ENCODE assay signal across 10 cellular contexts in the genomic region with DNA sequence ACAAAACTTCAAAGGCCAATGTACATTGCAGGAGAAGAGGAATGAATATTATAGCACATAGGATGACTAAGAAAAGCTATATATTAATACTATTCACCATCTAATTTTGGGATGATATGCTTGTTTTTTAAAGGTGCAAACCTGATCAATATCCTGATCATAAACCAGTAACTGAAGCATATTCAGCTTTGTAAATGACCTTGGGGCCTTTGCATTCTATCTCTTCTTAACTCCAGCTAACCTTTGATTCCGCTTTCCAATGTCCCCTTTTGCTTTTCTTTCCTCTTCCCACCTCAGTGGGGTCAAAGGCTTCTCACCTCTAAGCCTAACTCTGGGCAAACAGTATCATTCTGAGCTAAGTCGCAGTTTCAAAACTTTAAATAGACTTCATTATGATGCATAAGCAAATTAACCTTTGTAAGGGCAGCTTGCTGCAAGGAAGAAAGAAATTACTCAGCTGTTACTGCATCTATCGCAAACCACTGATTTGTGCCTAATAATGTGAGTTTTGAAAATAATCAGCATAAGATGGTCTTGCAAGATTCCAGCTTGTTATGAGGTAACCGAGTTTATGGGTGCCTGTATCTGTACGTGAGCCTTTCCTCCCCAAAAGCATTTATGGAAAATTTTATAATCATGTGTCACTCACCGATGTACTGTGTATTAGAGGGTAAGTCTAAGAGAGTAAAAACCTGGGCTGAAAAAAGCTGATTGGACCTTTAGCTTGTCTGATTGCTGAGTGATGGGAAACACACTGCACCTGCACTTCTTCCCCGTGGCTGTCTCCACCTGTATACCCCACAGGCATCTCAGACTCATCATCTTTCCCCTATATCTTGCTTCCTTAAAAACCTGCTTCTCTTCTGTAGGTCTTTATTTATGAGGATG.
A peak's percentile ranks its signal among the peaks of the same experiment; 100 is the strongest.
DNase-seq lines count a peak whose midpoint lies in the region; ATAC-seq and TF ChIP-seq lines count a peak whose summit lies in the region.
"Had no signal": no experiment of that assay in that cellular context is flagged by ENCODE, and none has a peak within 500 bp of the region (broad histone marks: within the 10 kb centered on the region; RNA-seq: fewer than 3 reads in every experiment).

No MANE protein-coding gene starts in this region.

- peak overlapping the region; percentile 35 for H3K4me3 ChIP-seq in OCI-LY7 (ENCODE audit: low read depth, low read length, poor library complexity, severe bottlenecking)
- H3K4me3 ChIP-seq in CD8-positive, alpha-beta T cell (ENCODE audit: low read depth, low read length) = no peak overlapping the region
- no peak overlapping the region for H3K4me3 ChIP-seq in sigmoid colon

- H3K4me3 Mint-ChIP-seq in HFFc6 = no peak overlapping the region
- H3K4me3 Mint-ChIP-seq in CD8-positive, alpha-beta T cell = no peak overlapping the region
- H3K4me3 Mint-ChIP-seq: activated naive CD8-positive, alpha-beta T cell treated with anti-CD3 and anti-CD28 coated beads, Interleukin-2, amount 10 ng/mL, durations not matched to agents 7 days and 5 days had no signal

- no TSS peak for BruUV-seq in OCI-LY7 (replicated peaks; lab: Mats Ljungman, UMichigan)

- no peaks in the 10 kb centered on the region for H4K20me1 ChIP-seq in OCI-LY7 (ENCODE audit: insufficient read depth, low read length)

- no peaks in the 10 kb centered on the region; the same call in 1 of the 2 replicates for H3K4me1 Mint-ChIP-seq in HFFc6 (ENCODE audit: low read depth)
- H3K4me1 Mint-ChIP-seq in CD8-positive, alpha-beta T cell (ENCODE audit: low read depth) = peaks cover 36% of the 10 kb centered on the region

- intact Hi-C loops in OCI-LY7 (cut with micrococcal nuclease; ENCODE audit: unreplicated experiment) (loop anchor here (1.0 kb wide), 1 partner anchor 36 kb away; no protein-coding TSS in a partner anchor), sigmoid colon (cut with DNase I) (no loop called here)
- intact Hi-C loops in CD8-positive, alpha-beta T cell (cut with DNase I, micrococcal nuclease) = loop anchor here (5.0 kb wide), 3 partner anchors 34 to 79 kb away; no protein-coding TSS in a partner anchor

- H3K79me2 ChIP-seq in OCI-LY7 (ENCODE audit: insufficient read depth, low read depth, low read length) = no peaks in the 10 kb centered on the region

- peak overlapping the region; percentile 63 for H3K4me2 ChIP-seq in OCI-LY7 (ENCODE audit: low read length)

- H3K36me3 ChIP-seq in OCI-LY7 (ENCODE audit: insufficient read depth, low read length) (no peaks in the 10 kb centered on the region), sigmoid colon (no peaks in the 10 kb centered on the region)
- no peaks in the 10 kb centered on the region for H3K36me3 ChIP-seq in CD8-positive, alpha-beta T cell (ENCODE audit: insufficient read depth, low read length)

- H3K9me3 ChIP-seq in OCI-LY7 (ENCODE audit: low read length) (no peaks in the 10 kb centered on the region), sigmoid colon (no peaks in the 10 kb centered on the region)
- H3K9me3 ChIP-seq in CD8-positive, alpha-beta T cell (ENCODE audit: low read length) = no peaks in the 10 kb centered on the region

- no peaks in the 10 kb centered on the region for H3K27me3 ChIP-seq in CD8-positive, alpha-beta T cell (ENCODE audit: insufficient read depth, low read length)
- no peaks in the 10 kb centered on the region for H3K27me3 ChIP-seq in sigmoid colon

- H3K9me2 ChIP-seq in OCI-LY7 (ENCODE audit: insufficient read depth, low read length) = no peaks in the 10 kb centered on the region

- TF ChIP-seq CTCF in OCI-LY7 (conservative IDR thresholded peaks at IDR 0.05; ENCODE audit: low read length) (no peak), HFFc6 (IDR thresholded peaks at IDR 0.05) (no peak), sigmoid colon (IDR thresholded peaks at IDR 0.05) (no peak)
- TF ChIP-seq CTCF in CD8-positive, alpha-beta T cell (IDR thresholded peaks at IDR 0.05) = no peak

- DNase-seq in OCI-LY7 (ENCODE audit: low spot score) = peak; percentile 41
- no peak for DNase-seq in HFFc6
- no peak for DNase-seq in CD8-positive, alpha-beta T cell
- DNase-seq in stimulated activated naive CD4-positive, alpha-beta T cell (lab: John Stamatoyannopoulos, UW) = no peak
- DNase-seq in sigmoid colon = no peak
- DNase-seq: activated naive CD8-positive, alpha-beta T cell treated with anti-CD3 and anti-CD28 coated beads, Interleukin-2, amount 10 ng/mL, durations not matched to agents 7 days and 5 days had no signal

- H3K27me3 Mint-ChIP-seq in HFFc6 (ENCODE audit: insufficient read depth) = peaks cover 6% of the 10 kb centered on the region; the same call in 1 of the 2 replicates
- no peaks in the 10 kb centered on the region for H3K27me3 Mint-ChIP-seq in CD8-positive, alpha-beta T cell (ENCODE audit: low read depth)
- H3K27me3 Mint-ChIP-seq: activated naive CD8-positive, alpha-beta T cell treated with anti-CD3 and anti-CD28 coated beads, Interleukin-2, amount 10 ng/mL, durations not matched to agents 7 days and 5 days had no signal

- no peaks in the 10 kb centered on the region; the same call in 1 of the 2 replicates for H3K9me3 Mint-ChIP-seq in HFFc6
- no peaks in the 10 kb centered on the region for H3K9me3 Mint-ChIP-seq in CD8-positive, alpha-beta T cell

- H3K27ac ChIP-seq in OCI-LY7 (ENCODE audit: low read depth, low read length, poor library complexity, severe bottlenecking) = peak overlapping the region; percentile 56
- H3K27ac ChIP-seq in CD8-positive, alpha-beta T cell (ENCODE audit: low read depth, low read length) = no peak overlapping the region
- no peak overlapping the region for H3K27ac ChIP-seq in sigmoid colon
- H3K27ac ChIP-seq: HL-60 had no signal

- peak overlapping the region; percentile 65; the same call in 1 of the 2 replicates for H2AFZ ChIP-seq in OCI-LY7 (ENCODE audit: low read length)

- 71 to 79% methylated on average over 7 of the region's 7 CpGs for WGBS in sigmoid colon, 2 donors

- H3K27ac Mint-ChIP-seq in HFFc6 = no peak overlapping the region
- no peak overlapping the region for H3K27ac Mint-ChIP-seq in CD8-positive, alpha-beta T cell
- H3K27ac Mint-ChIP-seq: activated naive CD8-positive, alpha-beta T cell treated with anti-CD3 and anti-CD28 coated beads, Interleukin-2, amount 10 ng/mL, durations not matched to agents 7 days and 5 days had no signal

- no peaks in the 10 kb centered on the region for H3K36me3 Mint-ChIP-seq in HFFc6 (ENCODE audit: low read depth)
- no peaks in the 10 kb centered on the region for H3K36me3 Mint-ChIP-seq in CD8-positive, alpha-beta T cell
- H3K36me3 Mint-ChIP-seq: activated naive CD8-positive, alpha-beta T cell treated with anti-CD3 and anti-CD28 coated beads, Interleukin-2, amount 10 ng/mL, durations not matched to agents 7 days and 5 days had no signal

- peaks cover 49% of the 10 kb centered on the region for H3K4me1 ChIP-seq in OCI-LY7 (ENCODE audit: insufficient read depth, low read length, poor library complexity, severe bottlenecking)
- H3K4me1 ChIP-seq in CD8-positive, alpha-beta T cell (ENCODE audit: insufficient read depth, low read length) = peaks cover 14% of the 10 kb centered on the region
- peaks cover 0 to 6% (median 0%) of the 10 kb centered on the region in 4 donors for H3K4me1 ChIP-seq in sigmoid colon

- no peak for TF ChIP-seq EP300 in sigmoid colon (IDR thresholded peaks at IDR 0.05)

- ATAC-seq in GM18499 (IDR thresholded peaks at IDR 0.05; ENCODE audit: insufficient read depth, unreplicated experiment) (peak; percentile 86), GM19397 (IDR thresholded peaks at IDR 0.05; ENCODE audit: unreplicated experiment) (peak; percentile 89), HG02943 (IDR thresholded peaks at IDR 0.05; ENCODE audit: low read depth, unreplicated experiment) (peak; percentile 90)
- no peak for ATAC-seq in CD8-positive, alpha-beta T cell

- CTCF ChIA-PET in OCI-LY7 (lab: Charles Lee; ENCODE audit: unreplicated experiment) = interaction anchor here (0.9 to 1.5 kb wide), 2 partner anchors 11 to 25 kb away, joined by 3 to 4 read pairs; no protein-coding TSS in a partner anchor
- CTCF ChIA-PET in CD8-positive, alpha-beta T cell (lab: Charles Lee) = no interaction called here

- TF ChIP-seq POLR2A in sigmoid colon (IDR thresholded peaks at IDR 0.05) = no peak

- POLR2A ChIA-PET in OCI-LY7 (lab: Charles Lee) = interaction anchor here (0.6 to 1.4 kb wide), 6 partner anchors 12 to 453 kb away, joined by 3 to 5 read pairs (median 3); no protein-coding TSS in a partner anchor
- POLR2A ChIA-PET in CD8-positive, alpha-beta T cell (lab: Charles Lee) = interaction anchor here (0.9 to 1.3 kb wide), 2 partner anchors 9 to 11 kb away, joined by 3 to 4 read pairs; no protein-coding TSS in a partner anchor
